ENCODE assay signal across 33 cellular contexts in the genomic region with DNA sequence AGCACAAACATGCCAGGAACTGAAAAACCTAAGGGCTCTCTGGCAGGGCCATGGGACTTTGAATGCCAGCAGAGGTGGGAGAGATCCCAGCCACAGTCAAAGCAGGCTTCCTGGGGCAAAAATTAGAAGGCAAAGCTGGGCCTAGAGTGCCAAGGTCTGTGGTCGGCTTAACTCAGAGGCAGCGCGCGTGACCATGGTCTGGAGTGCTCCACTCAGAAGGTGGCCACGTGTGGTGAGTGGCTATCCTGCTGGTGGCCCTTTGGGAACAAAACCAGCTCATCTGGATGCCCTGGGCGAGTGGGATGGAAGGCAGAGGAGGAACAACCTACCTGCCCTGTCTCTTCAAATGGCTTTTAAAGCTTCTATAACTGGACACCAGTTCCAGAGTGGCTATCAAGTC.
DNase-seq lines count a peak whose midpoint lies in the region; ATAC-seq, FAIRE-seq and TF ChIP-seq lines count a peak whose summit lies in the region.
"Had no signal": no experiment of that assay in that cellular context is flagged by ENCODE, and none has a peak within 500 bp of the region (broad histone marks: within the 10 kb centered on the region; RNA-seq: fewer than 3 reads in every experiment).

No MANE protein-coding gene starts in this region.

- no TSS peak for BruUV-seq in HepG2 (replicated peaks; lab: Mats Ljungman, UMichigan)

- no peak overlapping the region for H4K8ac ChIP-seq in mesendoderm (ENCODE audit: low read depth, low read length)

- H3K9me3 ChIP-seq in liver (ENCODE audit: control insufficient read depth in 4 of 4, low read length in 3 of 4) (no peaks in the 10 kb centered on the region), HepG2 (ENCODE audit: low read length) (peaks cover 10% of the 10 kb centered on the region)
- peaks cover 0 to 19% (median 0%) of the 10 kb centered on the region in 3 experiments for H3K9me3 ChIP-seq in naive thymus-derived CD4-positive, alpha-beta T cell (ENCODE audit: control insufficient read depth in 2 of 3, low read length in 3 of 3)
- H3K9me3 ChIP-seq: pancreas, testis, uterus had no signal

- peaks cover 9% of the 10 kb centered on the region for H3K4me1 Mint-ChIP-seq in activated CD4-positive, alpha-beta T cell treated with anti-CD3 and anti-CD28 coated beads, Interleukin-2, amount 10 ng/mL, durations not matched to agents 24 days and 14 days
- peaks cover 10 to 44% (median 28%) of the 10 kb centered on the region in 7 donors for H3K4me1 Mint-ChIP-seq in naive thymus-derived CD4-positive, alpha-beta T cell
- peaks cover 8% of the 10 kb centered on the region for H3K4me1 Mint-ChIP-seq in type B pancreatic cell (ENCODE audit: unreplicated experiment)
- H3K4me1 Mint-ChIP-seq: CD14-positive monocyte had no signal

- H4K5ac ChIP-seq in mesendoderm (ENCODE audit: low read length) = no peak overlapping the region

- DNase-seq in activated CD4-positive, alpha-beta T cell treated with anti-CD3 and anti-CD28 coated beads, Interleukin-2, amount 10 ng/mL, durations not matched to agents 24 days and 14 days = no peak
- DNase-seq in activated CD4-positive, alpha-beta T cell treated with anti-CD3 and anti-CD28 coated beads, Interleukin-2, amount 50 U/mL, for 4 hours = no peak
- DNase-seq in HepG2 (ENCODE audit: low spot score) = no peak
- DNase-seq in naive thymus-derived CD4-positive, alpha-beta T cell = no peak
- DNase-seq in type B pancreatic cell (ENCODE audit: extremely low spot score, unreplicated experiment) = no peak
- DNase-seq in mesendoderm = no peak
- DNase-seq: 8988T; amygdala; effector memory CD4-positive, alpha-beta T cell; erythroblast; GOT3; HFFc6; midbrain; NCI-H1417 treated with DMSO at 0.1 percent for 48 hours; NCI-H2081 treated with DMSO at 0.1 percent for 48 hours; NCI-H226; NCI-H69; pancreas; right cardiac atrium; SJCRH30; stimulated activated CD4-positive, alpha-beta T cell treated with anti-CD3 and anti-CD28 coated beads, Interleukin-2, amount 100 ng/mL, for 48 hours; testis; uterus had no signal

- CTCF ChIA-PET in HepG2 (lab: Yijun Ruan, JAX; ENCODE audit: low intra/inter-chr PET ratio, low total read pairs) = no interaction called here
- CTCF ChIA-PET in naive thymus-derived CD4-positive, alpha-beta T cell (lab: Charles Lee) = interaction anchor here (0.6 kb wide), 1 partner anchor 197 kb away, joined by 3 read pairs; no protein-coding TSS in a partner anchor

- WGBS in liver = 94% methylated on average over 6 of the region's 6 CpGs
- 100% methylated on average over 5 of the region's 6 CpGs for WGBS in HepG2 (ENCODE audit: low lambda C conversion rate)
- WGBS in mesendoderm (ENCODE audit: extremely low coverage, insufficient coverage, low lambda C conversion rate) = no CpG with 5 or more reads among the region's 6 CpGs

- TF ChIP-seq RAD21 in liver (IDR thresholded peaks at IDR 0.05) = no peak
- no peak for TF ChIP-seq RAD21 in HepG2 (CRISPR knock-in tag; IDR thresholded peaks at IDR 0.05)

- ATAC-seq in HepG2 (no peak), GM21576 (IDR thresholded peaks at IDR 0.05; ENCODE audit: unreplicated experiment) (no peak)
- ATAC-seq in naive thymus-derived CD4-positive, alpha-beta T cell = no peak
- ATAC-seq: activated CD4-positive, CD25-positive, alpha-beta regulatory T cell treated with anti-CD3 and anti-CD28 coated beads, Interleukin-2, amount 50 U/mL, for 24 hours; natural killer cell treated with Interleukin-12 subunit alpha and Interleukin-12 subunit beta and Interleukin-15 and Interleukin-18, amount 100 ng/mL, for 72 hours; pancreas had no signal

- H2BK15ac ChIP-seq in mesendoderm (replicated peaks; ENCODE audit: low read depth) = no peak overlapping the region

- TF ChIP-seq POLR2A in HepG2 (IDR thresholded peaks at IDR 0.05; ENCODE audit: insufficient read depth in 1 of 2, low read depth in 2 of 2, low read length in 2 of 2) = no peak

- H3K18ac ChIP-seq in mesendoderm (ENCODE audit: low read length) = no peak overlapping the region

- no peak overlapping the region for H3K4me3 Mint-ChIP-seq in activated CD4-positive, alpha-beta T cell treated with anti-CD3 and anti-CD28 coated beads, Interleukin-2, amount 10 ng/mL, durations not matched to agents 24 days and 14 days
- H3K4me3 Mint-ChIP-seq in naive thymus-derived CD4-positive, alpha-beta T cell = no peak overlapping the region
- no peak overlapping the region for H3K4me3 Mint-ChIP-seq in type B pancreatic cell
- H3K4me3 Mint-ChIP-seq: CD14-positive monocyte; HFFc6; natural killer cell treated with Interleukin-12 subunit alpha and Interleukin-12 subunit beta and Interleukin-15 and Interleukin-18, amount 100 ng/mL, for 72 hours had no signal

- no peak overlapping the region for H3K23ac ChIP-seq in mesendoderm (ENCODE audit: low read length)

- no peaks in the 10 kb centered on the region for H3K27me3 Mint-ChIP-seq in activated CD4-positive, alpha-beta T cell treated with anti-CD3 and anti-CD28 coated beads, Interleukin-2, amount 10 ng/mL, durations not matched to agents 24 days and 14 days
- H3K27me3 Mint-ChIP-seq in naive thymus-derived CD4-positive, alpha-beta T cell = no peaks in the 10 kb centered on the region
- H3K27me3 Mint-ChIP-seq in type B pancreatic cell = no peaks in the 10 kb centered on the region
- H3K27me3 Mint-ChIP-seq: natural killer cell treated with Interleukin-12 subunit alpha and Interleukin-12 subunit beta and Interleukin-15 and Interleukin-18, amount 100 ng/mL, for 72 hours had no signal

- H3K79me1 ChIP-seq in mesendoderm (ENCODE audit: low read length) = no peaks in the 10 kb centered on the region

- H3K56ac ChIP-seq in mesendoderm (ENCODE audit: low read length) = no peak overlapping the region

- H3K9me3 Mint-ChIP-seq in activated CD4-positive, alpha-beta T cell treated with anti-CD3 and anti-CD28 coated beads, Interleukin-2, amount 10 ng/mL, durations not matched to agents 24 days and 14 days = peaks cover 14% of the 10 kb centered on the region
- peaks cover 4 to 38% (median 16%) of the 10 kb centered on the region in 11 donors for H3K9me3 Mint-ChIP-seq in naive thymus-derived CD4-positive, alpha-beta T cell
- H3K9me3 Mint-ChIP-seq in type B pancreatic cell = peaks cover 14% of the 10 kb centered on the region

- H3K36me3 Mint-ChIP-seq in activated CD4-positive, alpha-beta T cell treated with anti-CD3 and anti-CD28 coated beads, Interleukin-2, amount 10 ng/mL, durations not matched to agents 24 days and 14 days (ENCODE audit: low read depth) = peaks cover 67% of the 10 kb centered on the region
- H3K36me3 Mint-ChIP-seq in naive thymus-derived CD4-positive, alpha-beta T cell = peaks cover 28 to 92% (median 69%) of the 10 kb centered on the region in 5 donors
- H3K36me3 Mint-ChIP-seq in type B pancreatic cell = peaks cover 28% of the 10 kb centered on the region

- no peak for TF ChIP-seq EP300 in HepG2 (IDR thresholded peaks at IDR 0.05; ENCODE audit: low read depth in 2 of 2, low read length in 2 of 2)
- TF ChIP-seq EP300 in HepG2 (CRISPR knock-in tag; IDR thresholded peaks at IDR 0.05; ENCODE audit: borderline replicate concordance) = no peak

- no peaks in the 10 kb centered on the region for H4K20me1 ChIP-seq in HepG2 (ENCODE audit: insufficient read depth, low read length)

- H2AK5ac ChIP-seq in mesendoderm (ENCODE audit: low read length) = no peak overlapping the region

- peaks cover 0 to 6% (median 0%) of the 10 kb centered on the region in 4 donors for H3K36me3 ChIP-seq in liver (ENCODE audit: control insufficient read depth in 4 of 4, insufficient read depth in 3 of 4, low read depth in 1 of 4, low read length in 3 of 4)
- peaks cover 0 to 4% of the 10 kb centered on the region in 2 experiments; a peak in 2 of 5 replicates for H3K36me3 ChIP-seq in HepG2 (replicated peaks in 1 of 2; ENCODE audit: control insufficient read depth in 1 of 2, insufficient read depth in 2 of 2, low read length in 2 of 2)
- peaks cover 0 to 92% (median 48%) of the 10 kb centered on the region in 3 experiments for H3K36me3 ChIP-seq in naive thymus-derived CD4-positive, alpha-beta T cell (ENCODE audit: control insufficient read depth in 2 of 3, insufficient read depth in 3 of 3, low read length in 3 of 3)
- no peaks in the 10 kb centered on the region for H3K36me3 ChIP-seq in mesendoderm (ENCODE audit: control insufficient read depth, insufficient read depth, low read length)
- H3K36me3 ChIP-seq: breast epithelium, uterus had no signal

- H2BK5ac ChIP-seq in mesendoderm (ENCODE audit: low read length) = no peak overlapping the region

- H3K79me2 ChIP-seq in HepG2 (ENCODE audit: insufficient read depth, low read length) = no peaks in the 10 kb centered on the region
- no peaks in the 10 kb centered on the region for H3K79me2 ChIP-seq in mesendoderm (ENCODE audit: control insufficient read depth, insufficient read depth, low read length)

- peaks cover 16 to 57% (median 29%) of the 10 kb centered on the region in 4 donors for H3K4me1 ChIP-seq in liver (ENCODE audit: control insufficient read depth in 4 of 4, insufficient read depth in 4 of 4, low read length in 3 of 4)
- H3K4me1 ChIP-seq in HepG2 (ENCODE audit: insufficient read depth, low read length) = peaks cover 69% of the 10 kb centered on the region
- no peaks in the 10 kb centered on the region for H3K4me1 ChIP-seq in naive thymus-derived CD4-positive, alpha-beta T cell (ENCODE audit: control insufficient read depth in 2 of 2, insufficient read depth in 2 of 2, low read length in 2 of 2)
- H3K4me1 ChIP-seq in mesendoderm (ENCODE audit: control insufficient read depth, low read depth, low read length) = peaks cover 2% of the 10 kb centered on the region
- H3K4me1 ChIP-seq: breast epithelium, pancreas, SJCRH30, testis, uterus had no signal

- intact Hi-C loops in activated CD4-positive, alpha-beta T cell treated with anti-CD3 and anti-CD28 coated beads, Interleukin-2, amount 10 ng/mL, durations not matched to agents 24 days and 14 days (cut with micrococcal nuclease) = no loop called here
- intact Hi-C loops in HepG2 (cut with micrococcal nuclease; ENCODE audit: unreplicated experiment) = no loop called here
- intact Hi-C loops in naive thymus-derived CD4-positive, alpha-beta T cell (cut with micrococcal nuclease) = no loop called here

- H2AFZ ChIP-seq in HepG2 (ENCODE audit: low read length) = no peak overlapping the region

- H3K4me2 ChIP-seq in HepG2 (ENCODE audit: low read depth, low read length) (no peak overlapping the region), mesendoderm (ENCODE audit: low read length) (no peak overlapping the region)

- H3K9ac ChIP-seq in liver (ENCODE audit: low read depth in 1 of 2, low read length in 2 of 2) (no peak overlapping the region), HepG2 (ENCODE audit: insufficient read depth, low read depth, low read length) (no peak overlapping the region), mesendoderm (ENCODE audit: low read length) (no peak overlapping the region)

- H2BK120ac ChIP-seq in mesendoderm (ENCODE audit: low read depth, low read length) = no peak overlapping the region

- no peak overlapping the region for H3K4me3 ChIP-seq in liver (ENCODE audit: low read depth in 1 of 3, low read length in 3 of 3)
- no peak overlapping the region for H3K4me3 ChIP-seq in HepG2 (replicated peaks in 1 of 3; ENCODE audit: insufficient read depth in 1 of 3, low read depth in 2 of 3, low read length in 3 of 3)
- no peak overlapping the region for H3K4me3 ChIP-seq in naive thymus-derived CD4-positive, alpha-beta T cell (ENCODE audit: low read length)
- H3K4me3 ChIP-seq in mesendoderm (ENCODE audit: low read length) = no peak overlapping the region
- H3K4me3 ChIP-seq: breast epithelium, pancreas, SJCRH30, testis, uterus had no signal

- TF ChIP-seq CTCF in liver (IDR thresholded peaks at IDR 0.05; ENCODE audit: low read depth, low read length, missing input control) (no peak), HepG2 (CRISPR knock-in tag; IDR thresholded peaks at IDR 0.05) (no peak), type B pancreatic cell (conservative IDR thresholded peaks at IDR 0.05) (no peak)

- no peak for FAIRE-seq in HepG2 (lab: Jason Lieb, UNC)
- FAIRE-seq: colon, D721Med, keratinocyte, pancreas had no signal

- no peak overlapping the region for H3K4ac ChIP-seq in mesendoderm (ENCODE audit: low read depth, low read length)

- H3K27ac Mint-ChIP-seq in activated CD4-positive, alpha-beta T cell treated with anti-CD3 and anti-CD28 coated beads, Interleukin-2, amount 10 ng/mL, durations not matched to agents 24 days and 14 days = peak overlapping the region; percentile 10
- peak overlapping the region in 8 of 9 donors; percentile 23 to 87 (median 56) for H3K27ac Mint-ChIP-seq in naive thymus-derived CD4-positive, alpha-beta T cell
- no peak overlapping the region for H3K27ac Mint-ChIP-seq in type B pancreatic cell
- H3K27ac Mint-ChIP-seq: HFFc6 had no signal

- H3K27me3 ChIP-seq in liver (ENCODE audit: control insufficient read depth in 4 of 4, insufficient read depth in 4 of 4, low read length in 3 of 4) = no peaks in the 10 kb centered on the region
- no peaks in the 10 kb centered on the region for H3K27me3 ChIP-seq in HepG2 (ENCODE audit: control insufficient read depth in 1 of 2, insufficient read depth in 2 of 2, low read length in 2 of 2)
- no peaks in the 10 kb centered on the region for H3K27me3 ChIP-seq in naive thymus-derived CD4-positive, alpha-beta T cell (ENCODE audit: control insufficient read depth in 2 of 2, insufficient read depth in 2 of 2, low read length in 2 of 2)
- no peaks in the 10 kb centered on the region for H3K27me3 ChIP-seq in mesendoderm (ENCODE audit: insufficient read depth, low read length, poor library complexity)
- H3K27me3 ChIP-seq: breast epithelium, pancreas, SJCRH30, testis, uterus had no signal

- peak overlapping the region; percentile 4 to 42 for H3K27ac ChIP-seq in liver (ENCODE audit: low read depth in 1 of 2, low read length in 2 of 2)
- no peak overlapping the region for H3K27ac ChIP-seq in HepG2 (ENCODE audit: extremely low read length, insufficient read depth, low read length)
- peak overlapping the region; percentile 30 for H3K27ac ChIP-seq in naive thymus-derived CD4-positive, alpha-beta T cell (ENCODE audit: low read depth, low read length)
- H3K27ac ChIP-seq in mesendoderm (ENCODE audit: low read depth, low read length) = no peak overlapping the region
- H3K27ac ChIP-seq: breast epithelium, HL-60, pancreas, SJCRH30, testis, uterus had no signal

- in situ Hi-C loops in HepG2 (cut with HindIII; ENCODE audit: extremely low pct_ligation_motif_present, low pct_unique_long_range_greater_than_20kb) = no loop called here

- POLR2A ChIA-PET in HepG2 (lab: Yijun Ruan, JAX) = no interaction called here
- POLR2A ChIA-PET in naive thymus-derived CD4-positive, alpha-beta T cell (lab: Charles Lee) = interaction anchor here (0.8 to 1.1 kb wide), 2 partner anchors 8 to 14 kb away, joined by 3 to 5 read pairs; no protein-coding TSS in a partner anchor

Comparison
In these comparisons a context has a peak if more than half of its experiments do, and no peak if none do; other contexts are left out.
1. H3K27ac ChIP-seq: peak in liver (2 of 2) and naive thymus-derived CD4-positive, alpha-beta T cell (single experiment); none in HepG2 (single experiment) and mesendoderm (single experiment).